Comparison of ENCODE assay signal across 8 cellular contexts in genomic region chr3:99895706-99896441, GRCh38.
DNase-seq lines count a peak whose midpoint lies in the region; ATAC-seq and TF ChIP-seq lines count a peak whose summit lies in the region.

No MANE protein-coding gene starts in this region.

- no peaks in the 10 kb centered on the region for H3K27me3 ChIP-seq in heart right ventricle
- no peaks in the 10 kb centered on the region for H3K27me3 ChIP-seq in left ventricle myocardium inferior (ENCODE audit: low read depth)
- H3K27me3 ChIP-seq in SJSA1 (replicated peaks), result no peaks in the 10 kb centered on the region

- no peaks in the 10 kb centered on the region for H3K27me3 Mint-ChIP-seq in activated T-cell treated with anti-CD3 and anti-CD28 coated beads, Interleukin-2, amount 50 U/mL, for 4 hours (ENCODE audit: low read depth)

- DNase-seq in heart right ventricle (no peak), left ventricle myocardium inferior (no peak), SJSA1 (ENCODE audit: low read depth in 1 of 2, low spot score in 2 of 2) (peak; percentile 77 to 95), left ventricle myocardium superior (no peak), NCI-H2107 treated with DMSO at 0.1 percent for 48 hours (lab: John Stamatoyannopoulos, UW; ENCODE audit: unreplicated experiment) (no peak), NCI-H2107 (lab: John Stamatoyannopoulos, UW) (no peak)
- no peak for DNase-seq in activated T-cell treated with anti-CD3 and anti-CD28 coated beads, Interleukin-2, amount 50 U/mL, for 4 hours
- DNase-seq in activated CD4-positive, alpha-beta T cell treated with anti-CD3 and anti-CD28 coated beads for 4 hours, result no peak

- H3K9me3 ChIP-seq in heart right ventricle (no peaks in the 10 kb centered on the region), left ventricle myocardium inferior (replicated peaks) (no peaks in the 10 kb centered on the region), SJSA1 (replicated peaks) (no peaks in the 10 kb centered on the region)

- no peak overlapping the region for H3K4me3 Mint-ChIP-seq in activated T-cell treated with anti-CD3 and anti-CD28 coated beads, Interleukin-2, amount 50 U/mL, for 4 hours

- H3K4me1 ChIP-seq in heart right ventricle (peaks cover 0 to 25% (median 4%) of the 10 kb centered on the region in 9 donors), left ventricle myocardium inferior (peaks cover 5% of the 10 kb centered on the region), SJSA1 (replicated peaks) (peaks cover 56% of the 10 kb centered on the region)

- H3K36me3 Mint-ChIP-seq in activated T-cell treated with anti-CD3 and anti-CD28 coated beads, Interleukin-2, amount 50 U/mL, for 4 hours (ENCODE audit: insufficient read depth), result peaks cover 13% of the 10 kb centered on the region

- H3K4me1 Mint-ChIP-seq in activated T-cell treated with anti-CD3 and anti-CD28 coated beads, Interleukin-2, amount 50 U/mL, for 4 hours (ENCODE audit: low read depth), result peaks cover 12% of the 10 kb centered on the region

- no peaks in the 10 kb centered on the region for H3K36me3 ChIP-seq in heart right ventricle
- H3K36me3 ChIP-seq in left ventricle myocardium inferior, result no peaks in the 10 kb centered on the region
- H3K36me3 ChIP-seq in SJSA1, result no peaks in the 10 kb centered on the region

- ATAC-seq in heart right ventricle, result peak in 7 of 8 donors; percentile 21 to 63 (median 48)
- ATAC-seq in left ventricle myocardium superior, result peak; percentile 58
- no peak for ATAC-seq in activated T-cell treated with anti-CD3 and anti-CD28 coated beads, Interleukin-2, amount 50 U/mL, for 4 hours

- no peak for TF ChIP-seq CTCF in heart right ventricle (IDR thresholded peaks at IDR 0.05)
- no peak for TF ChIP-seq CTCF in left ventricle myocardium inferior (IDR thresholded peaks at IDR 0.05; ENCODE audit: borderline replicate concordance)

- H3K27ac ChIP-seq in heart right ventricle (peak overlapping the region in 1 of 10 donors; percentile 84), left ventricle myocardium inferior (replicated peaks) (no peak overlapping the region), SJSA1 (peak overlapping the region; percentile 99)

- H3K9me3 Mint-ChIP-seq in activated T-cell treated with anti-CD3 and anti-CD28 coated beads, Interleukin-2, amount 50 U/mL, for 4 hours, result no peaks in the 10 kb centered on the region

- H3K4me3 ChIP-seq in heart right ventricle (peak overlapping the region in 1 of 10 donors; percentile 12), left ventricle myocardium inferior (no peak overlapping the region), SJSA1 (no peak overlapping the region)

- intact Hi-C loops in heart right ventricle (cut with DNase I) (no loop called here), left ventricle myocardium inferior (cut with micrococcal nuclease) (no loop called here), left ventricle myocardium superior (cut with micrococcal nuclease) (no loop called here)

- WGBS in heart right ventricle, 2 donors, result 69 to 74% methylated on average over 2 of the region's 2 CpGs

Comparison
In these comparisons a context has a peak if more than half of its experiments do, and no peak if none do; other contexts are left out.
1. ATAC-seq: peak in heart right ventricle (7 of 8) and left ventricle myocardium superior (single experiment); none in activated T-cell treated with anti-CD3 and anti-CD28 coated beads, Interleukin-2, amount 50 U/mL, for 4 hours (0 of 2).
2. DNase-seq: peak in SJSA1 (2 of 2); none in heart right ventricle (0 of 2), left ventricle myocardium inferior (single experiment), left ventricle myocardium superior (single experiment), NCI-H2107 treated with DMSO at 0.1 percent for 48 hours (single experiment), activated T-cell treated with anti-CD3 and anti-CD28 coated beads, Interleukin-2, amount 50 U/mL, for 4 hours (single experiment), NCI-H2107 (single experiment) and activated CD4-positive, alpha-beta T cell treated with anti-CD3 and anti-CD28 coated beads for 4 hours (0 of 2).